ENCODE assay signal across 21 cellular contexts in genomic region chr5:81234299-81234698, GRCh38. TPM values are rescaled to one million over a fixed set of nuclear protein-coding genes. Genes with fewer than 3 reads are reported as not detected.
DNase-seq lines count a peak whose midpoint lies in the region; TF ChIP-seq lines count a peak whose summit lies in the region.
"Had no signal": no experiment of that assay in that cellular context is flagged by ENCODE, and none has a peak within 500 bp of the region (broad histone marks: within the 10 kb centered on the region; RNA-seq: fewer than 3 reads in every experiment).

No MANE protein-coding gene starts in this region.

- H3K4me1 Mint-ChIP-seq in activated CD4-positive, alpha-beta T cell treated with anti-CD3 and anti-CD28 coated beads, Interleukin-2, amount 10 ng/mL, durations not matched to agents 7 days and 5 days: peaks cover 29% of the 10 kb centered on the region

- H3K4me1 ChIP-seq in suprapubic skin: peaks cover 24% of the 10 kb centered on the region

- peak overlapping the region; percentile 76 for H3K27ac Mint-ChIP-seq in activated CD4-positive, alpha-beta T cell treated with anti-CD3 and anti-CD28 coated beads, Interleukin-2, amount 10 ng/mL, durations not matched to agents 7 days and 5 days
- H3K27ac Mint-ChIP-seq: activated T-cell treated with anti-CD3 and anti-CD28 coated beads, Interleukin-2, amount 50 U/mL, for 24 hours; CD14-positive monocyte had no signal

- H3K9me3 ChIP-seq in suprapubic skin: no peaks in the 10 kb centered on the region
- H3K9me3 ChIP-seq: upper lobe of left lung had no signal

- H3K27me3 ChIP-seq in layer of hippocampus (ENCODE audit: control insufficient read depth, insufficient read depth, low read length) (no peaks in the 10 kb centered on the region), suprapubic skin (no peaks in the 10 kb centered on the region)
- H3K27me3 ChIP-seq: hepatocyte, upper lobe of left lung had no signal

- no peak overlapping the region for H3K4me3 Mint-ChIP-seq in activated CD4-positive, alpha-beta T cell treated with anti-CD3 and anti-CD28 coated beads, Interleukin-2, amount 10 ng/mL, durations not matched to agents 7 days and 5 days
- H3K4me3 Mint-ChIP-seq: activated T-cell treated with anti-CD3 and anti-CD28 coated beads, Interleukin-2, amount 50 U/mL, for 24 hours; CD14-positive monocyte had no signal

- peaks cover 7% of the 10 kb centered on the region for H3K36me3 Mint-ChIP-seq in activated CD4-positive, alpha-beta T cell treated with anti-CD3 and anti-CD28 coated beads, Interleukin-2, amount 10 ng/mL, durations not matched to agents 7 days and 5 days (ENCODE audit: low read depth)
- H3K36me3 Mint-ChIP-seq: CD14-positive monocyte had no signal

- 93% methylated on average over 7 of the region's 7 CpGs for whole genome bisulfite sequencing in suprapubic skin

- H3K27me3 Mint-ChIP-seq in activated CD4-positive, alpha-beta T cell treated with anti-CD3 and anti-CD28 coated beads, Interleukin-2, amount 10 ng/mL, durations not matched to agents 7 days and 5 days: no peaks in the 10 kb centered on the region
- H3K27me3 Mint-ChIP-seq: activated T-cell treated with anti-CD3 and anti-CD28 coated beads, Interleukin-2, amount 50 U/mL, for 24 hours had no signal

- H3K27ac ChIP-seq in cingulate gyrus (ENCODE audit: low read depth, low read length): peak overlapping the region; percentile 82
- H3K27ac ChIP-seq in layer of hippocampus (ENCODE audit: low read depth, low read length): peak overlapping the region; percentile 40
- peak overlapping the region; percentile 16 for H3K27ac ChIP-seq in suprapubic skin
- H3K27ac ChIP-seq: hepatocyte, upper lobe of left lung had no signal

- no peak for TF ChIP-seq CTCF in suprapubic skin (IDR thresholded peaks at IDR 0.05)

- no peaks in the 10 kb centered on the region for H3K36me3 ChIP-seq in suprapubic skin
- H3K36me3 ChIP-seq: upper lobe of left lung had no signal

- no peak for DNase-seq in activated CD4-positive, alpha-beta T cell treated with anti-CD3 and anti-CD28 coated beads, Interleukin-2, amount 10 ng/mL, durations not matched to agents 7 days and 5 days
- no peak for DNase-seq in activated CD4-positive, alpha-beta T cell treated with anti-CD3 and anti-CD28 coated beads, Interleukin-2, amount 50 U/mL, for 4 hours
- DNase-seq in suprapubic skin (ENCODE audit: low spot score in 2 of 2) (no peak), DMS114 treated with DMSO at 0.1 percent for 48 hours (lab: John Stamatoyannopoulos, UW; ENCODE audit: unreplicated experiment) (no peak), midbrain (lab: John Stamatoyannopoulos, UW) (no peak), NCI-H1105 treated with DMSO at 0.1 percent for 48 hours (lab: John Stamatoyannopoulos, UW) (no peak)
- DNase-seq: activated T-cell treated with anti-CD3 and anti-CD28 coated beads, Interleukin-2, amount 50 U/mL, for 24 hours; amygdala; dermis blood vessel endothelial cell; GOT3; NCI-H187; SIG-M5; T1000; upper lobe of left lung had no signal

- no peak for TF ChIP-seq EP300 in suprapubic skin (IDR thresholded peaks at IDR 0.05)

- H3K9me3 Mint-ChIP-seq in activated CD4-positive, alpha-beta T cell treated with anti-CD3 and anti-CD28 coated beads, Interleukin-2, amount 10 ng/mL, durations not matched to agents 7 days and 5 days: no peaks in the 10 kb centered on the region
- H3K9me3 Mint-ChIP-seq: activated T-cell treated with anti-CD3 and anti-CD28 coated beads, Interleukin-2, amount 50 U/mL, for 24 hours had no signal

- no peak for TF ChIP-seq POLR2A in suprapubic skin (IDR thresholded peaks at IDR 0.05)

- no peak overlapping the region for H3K4me3 ChIP-seq in suprapubic skin
- H3K4me3 ChIP-seq: hepatocyte had no signal

- CTCF ChIA-PET in activated CD4-positive, alpha-beta T cell treated with anti-CD3 and anti-CD28 coated beads, Interleukin-2, amount 10 ng/mL, durations not matched to agents 7 days and 5 days (lab: Charles Lee): interaction anchor here (0.6 to 1.5 kb wide), 3 partner anchors 39 to 1642 kb away, joined by 3 read pairs; no protein-coding TSS in a partner anchor

- POLR2A ChIA-PET in activated CD4-positive, alpha-beta T cell treated with anti-CD3 and anti-CD28 coated beads, Interleukin-2, amount 10 ng/mL, durations not matched to agents 7 days and 5 days (lab: Charles Lee): no interaction called here

RNA-seq across cellular contexts. Expression of gene CKMT2, which starts 1.2 kb away (rescaled TPM):
- not detected for total RNA-seq in activated CD4-positive, alpha-beta T cell treated with anti-CD3 and anti-CD28 coated beads, Interleukin-2, amount 10 ng/mL, durations not matched to agents 7 days and 5 days
- total RNA-seq in suprapubic skin: 10 to 100 TPM in 1 of 4 donors, 1 to 10 TPM in 3; 2.5 to 12.3 (median 6.5) TPM
- total RNA-seq: Daoy, HT-29, NCI-H460 had no signal

Comparison
In these comparisons a context has a peak if more than half of its experiments do, and no peak if none do; other contexts are left out.
1. H3K27ac ChIP-seq: peak in every context shown above with its lines; median percentile 82 in cingulate gyrus; 40 in layer of hippocampus; 16 in suprapubic skin.